12 cellular contexts compared by ENCODE assay signal in genomic region chr16:87983416-87984097, GRCh38. TPM values are rescaled to one million over a fixed set of nuclear protein-coding genes. Genes with fewer than 3 reads are reported as not detected.
DNase-seq lines count a peak whose midpoint lies in the region; ATAC-seq, FAIRE-seq and TF ChIP-seq lines count a peak whose summit lies in the region.
"Not testable (repeated sequence)": the region's sequence is repeated elsewhere in the genome, so short reads cannot be mapped to it uniquely, and the experiment has no call there.
"Had no signal": no experiment of that assay in that cellular context is flagged by ENCODE, and none has a peak within 500 bp of the region (broad histone marks: within the 10 kb centered on the region; RNA-seq: fewer than 3 reads in every experiment).

No MANE protein-coding gene starts in this region.

- intact Hi-C loops in activated T-helper 2 cell treated with anti-CD3 and anti-CD28 coated beads, Interferon-gamma antibody, Interleukin-2, Interleukin-4, amounts not matched to agents 10 μg/mL and 5 μg/mL and 100 μg/mL, durations not matched to agents 14 hours and 24 hours and 36 hours (cut with micrococcal nuclease), result not testable (repeated sequence)
- intact Hi-C loops in left cardiac atrium (cut with DNase I), result loop anchor here in 1 of 2 donors (10.0 kb wide), 1 partner anchor 451 kb away; no protein-coding TSS in a partner anchor
- intact Hi-C loops in natural killer cell (cut with micrococcal nuclease), result loop anchor here (5.0 kb wide), 1 partner anchor 486 kb away; no protein-coding TSS in a partner anchor

- not testable (repeated sequence) for H3K36me3 ChIP-seq in BE2C

- H3K9me3 Mint-ChIP-seq in activated T-helper 2 cell treated with anti-CD3 and anti-CD28 coated beads, Interferon-gamma antibody, Interleukin-2, Interleukin-4, amounts not matched to agents 10 μg/mL and 5 μg/mL and 100 μg/mL, durations not matched to agents 14 hours and 24 hours and 36 hours; natural killer cell: not testable (repeated sequence)

- peak overlapping the region; percentile 55 for H3K27ac Mint-ChIP-seq in activated T-helper 2 cell treated with anti-CD3 and anti-CD28 coated beads, Interferon-gamma antibody, Interleukin-2, Interleukin-4, amounts not matched to agents 10 μg/mL and 5 μg/mL and 100 μg/mL, durations not matched to agents 14 hours and 24 hours and 36 hours
- H3K27ac Mint-ChIP-seq in natural killer cell, result peak overlapping the region; percentile 86 to 94

- H3K27me3 Mint-ChIP-seq in activated T-helper 2 cell treated with anti-CD3 and anti-CD28 coated beads, Interferon-gamma antibody, Interleukin-2, Interleukin-4, amounts not matched to agents 10 μg/mL and 5 μg/mL and 100 μg/mL, durations not matched to agents 14 hours and 24 hours and 36 hours (ENCODE audit: low read depth); natural killer cell (ENCODE audit: low read depth in 2 of 2): not testable (repeated sequence)

- peak; percentile 53 for ATAC-seq in GM18868 (IDR thresholded peaks at IDR 0.05; ENCODE audit: unreplicated experiment)
- peak; percentile 77 to 83 for ATAC-seq in left cardiac atrium
- ATAC-seq in natural killer cell, result peak in 2 of 3 donors; percentile 13 to 22

- peaks cover 74% of the 10 kb centered on the region for H3K36me3 Mint-ChIP-seq in activated T-helper 2 cell treated with anti-CD3 and anti-CD28 coated beads, Interferon-gamma antibody, Interleukin-2, Interleukin-4, amounts not matched to agents 10 μg/mL and 5 μg/mL and 100 μg/mL, durations not matched to agents 14 hours and 24 hours and 36 hours (ENCODE audit: low read depth)
- H3K36me3 Mint-ChIP-seq in natural killer cell, result not testable (repeated sequence)

- H3K4me1 ChIP-seq in BE2C, result not testable (repeated sequence)

- not testable (repeated sequence) for H3K27ac ChIP-seq in coronary artery

- H3K4me3 ChIP-seq in BE2C (ENCODE audit: low read depth, low read length); coronary artery: not testable (repeated sequence)

- FAIRE-seq in RCC 7860 (lab: Jason Lieb, UNC), result not testable (repeated sequence)

- H3K4me3 Mint-ChIP-seq in activated T-helper 2 cell treated with anti-CD3 and anti-CD28 coated beads, Interferon-gamma antibody, Interleukin-2, Interleukin-4, amounts not matched to agents 10 μg/mL and 5 μg/mL and 100 μg/mL, durations not matched to agents 14 hours and 24 hours and 36 hours (ENCODE audit: low read depth); natural killer cell: not testable (repeated sequence)

- DNase-seq in BE2C; activated T-helper 2 cell treated with anti-CD3 and anti-CD28 coated beads, Interferon-gamma antibody, Interleukin-2, Interleukin-4, amounts not matched to agents 10 μg/mL and 5 μg/mL and 100 μg/mL, durations not matched to agents 14 hours and 24 hours and 36 hours (ENCODE audit: low spot score); coronary artery (ENCODE audit: low spot score); left cardiac atrium; natural killer cell: not testable (repeated sequence)
- DNase-seq in RCC 7860 (ENCODE audit: low spot score), result peak; percentile 14
- peak in 2 of 3 experiments; percentile 18 to 28 for DNase-seq in stimulated activated CD4-positive, alpha-beta T cell treated with anti-CD3 and anti-CD28 coated beads, TNF-alpha, amount 100 ng/mL, for 24 hours (ENCODE audit: low read depth in 3 of 3)

- not testable (repeated sequence) for H3K9me3 ChIP-seq in BE2C

- TF ChIP-seq CTCF in BE2C (IDR thresholded peaks at IDR 0.05; ENCODE audit: low read depth, low read length) (peak; percentile 64), coronary artery (IDR thresholded peaks at IDR 0.05) (peak; percentile 15)
- not testable (repeated sequence) for TF ChIP-seq CTCF in natural killer cell (IDR thresholded peaks at IDR 0.05)

- not testable (repeated sequence) for H3K27me3 ChIP-seq in BE2C

- peaks cover 69% of the 10 kb centered on the region for H3K4me1 Mint-ChIP-seq in activated T-helper 2 cell treated with anti-CD3 and anti-CD28 coated beads, Interferon-gamma antibody, Interleukin-2, Interleukin-4, amounts not matched to agents 10 μg/mL and 5 μg/mL and 100 μg/mL, durations not matched to agents 14 hours and 24 hours and 36 hours (ENCODE audit: low read depth)
- peaks cover 46 to 64% of the 10 kb centered on the region in 2 donors for H3K4me1 Mint-ChIP-seq in natural killer cell

RNA-seq across cellular contexts. Expression of gene BANP, which starts 32.3 kb away (rescaled TPM):
- polyA plus RNA-seq in BE2C (2012; ENCODE audit: insufficient read depth, insufficient read length, low read depth), result 69.2 TPM
- 39.7 and 40.8 TPM in 2 replicates for total RNA-seq in activated T-helper 2 cell treated with anti-CD3 and anti-CD28 coated beads, Interferon-gamma antibody, Interleukin-2, Interleukin-4, amounts not matched to agents 10 μg/mL and 5 μg/mL and 100 μg/mL, durations not matched to agents 14 hours and 24 hours and 36 hours
- 10 to 100 TPM; 13.9 to 16.7 TPM for total RNA-seq in left cardiac atrium
- 100 to 1,000 TPM in 2 of 3 donors, 10 to 100 TPM in 1; 88.8 to 117 (median 117) TPM for total RNA-seq in natural killer cell

RNA-seq across cellular contexts. Expression of gene CA5A, which starts 47.2 kb away (rescaled TPM):
- polyA plus RNA-seq in BE2C (2012; ENCODE audit: insufficient read depth, insufficient read length, low read depth), result 0.23 TPM
- total RNA-seq in activated T-helper 2 cell treated with anti-CD3 and anti-CD28 coated beads, Interferon-gamma antibody, Interleukin-2, Interleukin-4, amounts not matched to agents 10 μg/mL and 5 μg/mL and 100 μg/mL, durations not matched to agents 14 hours and 24 hours and 36 hours, result not detected in 2 replicates
- total RNA-seq in left cardiac atrium, result not detected
- not detected for total RNA-seq in natural killer cell
- total RNA-seq: esophagus squamous epithelium, H4 had no signal
- polyA plus RNA-seq: adrenal gland, small intestine had no signal

Comparison
In these comparisons a context has a peak if more than half of its experiments do, and no peak if none do; other contexts are left out.
1. ATAC-seq: peak in every context shown above with its lines; median percentile 80 in left cardiac atrium; 53 in GM18868; 18 in natural killer cell.